Comparison of ENCODE assay signal across 8 cellular contexts in genomic region chr2:28895189-28895893, GRCh38. TPM values are rescaled to one million over a fixed set of nuclear protein-coding genes. Genes with fewer than 3 reads are reported as not detected.
A peak's percentile ranks its signal among the peaks of the same experiment; 100 is the strongest.
DNase-seq lines count a peak whose midpoint lies in the region; ATAC-seq and TF ChIP-seq lines count a peak whose summit lies in the region.

No MANE protein-coding gene starts in this region.

- no peak overlapping the region for H2AFZ ChIP-seq in OCI-LY3 (ENCODE audit: low read depth, low read length)
- peak overlapping the region; percentile 42 for H2AFZ ChIP-seq in neuron (ENCODE audit: low read depth, low read length)

- H3K27me3 ChIP-seq in OCI-LY3 (ENCODE audit: low read depth, low read length) (no peaks in the 10 kb centered on the region), gastroesophageal sphincter (no peaks in the 10 kb centered on the region), neuron (ENCODE audit: insufficient read depth, low read length) (no peaks in the 10 kb centered on the region), upper lobe of right lung (no peaks in the 10 kb centered on the region)

- peak overlapping the region; percentile 95 for H3K4me3 ChIP-seq in OCI-LY3 (ENCODE audit: low read length)
- H3K4me3 ChIP-seq in gastroesophageal sphincter = peak overlapping the region; percentile 81 to 97
- H3K4me3 ChIP-seq in neuron (ENCODE audit: low read length) = peak overlapping the region; percentile 80
- peak overlapping the region; percentile 92 for H3K4me3 ChIP-seq in upper lobe of right lung

- H4K20me1 ChIP-seq in OCI-LY3 (ENCODE audit: insufficient read depth, low read length) = peaks cover 51% of the 10 kb centered on the region

- H3K4me2 ChIP-seq in OCI-LY3 (ENCODE audit: low read length) = peak overlapping the region; percentile 87

- DNase-seq in activated effector memory CD4-positive, alpha-beta T cell treated with anti-CD3 and anti-CD28 coated beads, Interleukin-2, amount 50 U/mL, for 16 hours = peak; percentile 79
- peak; percentile 73 for DNase-seq in upper lobe of right lung

- TF ChIP-seq POLR2A in GM18505 (IDR thresholded peaks at IDR 0.05; ENCODE audit: borderline replicate concordance, extremely low read depth, insufficient read depth, insufficient read length) (no peak), gastroesophageal sphincter (IDR thresholded peaks at IDR 0.05) (no peak)

- H3K9me3 ChIP-seq in OCI-LY3 (ENCODE audit: insufficient read depth, low read length) (no peaks in the 10 kb centered on the region), gastroesophageal sphincter (no peaks in the 10 kb centered on the region), neuron (ENCODE audit: low read length) (no peaks in the 10 kb centered on the region), upper lobe of right lung (no peaks in the 10 kb centered on the region)

- WGBS in gastroesophageal sphincter (ENCODE audit: low coverage in 1 of 2), 2 donors = 0 to 1% methylated on average over 13 to 14 of the region's 19 CpGs

- peak overlapping the region; percentile 93 for H3K9ac ChIP-seq in OCI-LY3 (ENCODE audit: low read length)

- H3K36me3 ChIP-seq in OCI-LY3 (replicated peaks; ENCODE audit: low read depth, low read length) (peaks cover 13% of the 10 kb centered on the region), gastroesophageal sphincter (no peaks in the 10 kb centered on the region), neuron (ENCODE audit: insufficient read depth, low read length) (no peaks in the 10 kb centered on the region), upper lobe of right lung (no peaks in the 10 kb centered on the region)

- TF ChIP-seq CTCF in OCI-LY3 (IDR thresholded peaks at IDR 0.05; ENCODE audit: low read depth, low read length) (no peak), gastroesophageal sphincter (IDR thresholded peaks at IDR 0.05) (no peak), upper lobe of right lung (IDR thresholded peaks at IDR 0.05) (no peak)

- peak overlapping the region; percentile 54 for H3K27ac ChIP-seq in OCI-LY3 (ENCODE audit: low read length)
- H3K27ac ChIP-seq in gastroesophageal sphincter = peak overlapping the region; percentile 7 to 89 (median 84)
- peak overlapping the region; percentile 79 for H3K27ac ChIP-seq in upper lobe of right lung

- peaks cover 60% of the 10 kb centered on the region for H3K79me2 ChIP-seq in OCI-LY3 (ENCODE audit: low read length)

- intact Hi-C loops in upper lobe of right lung (cut with DNase I) = no loop called here

- H3K4me1 ChIP-seq in OCI-LY3 (ENCODE audit: low read length) = peaks cover 34% of the 10 kb centered on the region
- H3K4me1 ChIP-seq in gastroesophageal sphincter = peaks cover 8 to 41% (median 9%) of the 10 kb centered on the region in 3 donors
- peaks cover 17% of the 10 kb centered on the region for H3K4me1 ChIP-seq in neuron (ENCODE audit: insufficient read depth, low read length)
- H3K4me1 ChIP-seq in upper lobe of right lung = peaks cover 21% of the 10 kb centered on the region

- ATAC-seq in GM18505 (IDR thresholded peaks at IDR 0.05; ENCODE audit: unreplicated experiment) (peak; percentile 24), HG02885 (IDR thresholded peaks at IDR 0.05; ENCODE audit: poor library complexity, unreplicated experiment) (peak; percentile 31), gastroesophageal sphincter (no peak), upper lobe of right lung (peak; percentile 34), HG03469 (IDR thresholded peaks at IDR 0.05; ENCODE audit: unreplicated experiment) (no peak)

- no peak for TF ChIP-seq EP300 in gastroesophageal sphincter (IDR thresholded peaks at IDR 0.05)

RNA-seq across cellular contexts. Expression of gene WDR43, which starts 0.9 kb away (rescaled TPM):
- 10 to 100 TPM; 29.6 to 51.7 (median 39.0) TPM for total RNA-seq in gastroesophageal sphincter
- total RNA-seq in upper lobe of right lung = 27.6 TPM

RNA-seq across cellular contexts. Expression of gene TRMT61B, which starts 25.2 kb away (rescaled TPM):
- total RNA-seq in gastroesophageal sphincter (10 to 100 TPM in 3 of 4 donors, 1 to 10 TPM in 1; 8.6 to 20.3 (median 12.7) TPM), upper lobe of right lung (12.7 TPM)

Comparison
In these comparisons a context has a peak if more than half of its experiments do, and no peak if none do; other contexts are left out.
1. ATAC-seq: peak in GM18505 (single experiment), HG02885 (single experiment) and upper lobe of right lung (single experiment); none in gastroesophageal sphincter (single experiment) and HG03469 (single experiment).
2. Peak in every context shown above with its lines, with median percentiles within 50 percentile points of each other: H3K27ac ChIP-seq and H3K4me3 ChIP-seq.